ENCODE assay signal across 26 cellular contexts in the genomic region with DNA sequence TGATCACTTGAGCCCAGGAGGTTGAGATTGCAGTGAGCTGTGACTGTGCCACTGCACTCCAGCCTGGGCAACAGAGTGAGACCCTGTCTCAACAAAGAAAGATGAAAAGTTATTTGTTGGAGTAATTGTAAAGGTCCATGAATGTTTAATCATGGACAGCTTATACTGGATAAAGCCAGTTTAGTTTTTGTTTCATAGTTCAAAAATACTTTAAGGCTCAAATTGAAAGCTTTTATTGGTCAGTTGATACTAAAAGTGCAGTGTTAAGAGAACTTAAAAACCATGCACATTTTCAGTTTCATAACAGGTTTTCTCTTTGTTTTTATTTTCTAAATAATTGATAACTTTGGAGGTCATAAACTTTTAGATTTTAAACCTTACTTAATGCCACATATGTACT.
DNase-seq lines count a peak whose midpoint lies in the region; ATAC-seq, FAIRE-seq and TF ChIP-seq lines count a peak whose summit lies in the region.
"Had no signal": no experiment of that assay in that cellular context is flagged by ENCODE, and none has a peak within 500 bp of the region (broad histone marks: within the 10 kb centered on the region; RNA-seq: fewer than 3 reads in every experiment).

No MANE protein-coding gene starts in this region.

- H3K4me3 ChIP-seq in uterus (no peak overlapping the region), right lobe of liver (no peak overlapping the region)
- H3K4me3 ChIP-seq: dorsolateral prefrontal cortex, lung, smooth muscle cell, stomach, upper lobe of right lung had no signal

- TF ChIP-seq POLR2A in uterus (IDR thresholded peaks at IDR 0.05) (no peak), right lobe of liver (IDR thresholded peaks at IDR 0.05) (no peak)

- H3K4me1 ChIP-seq in uterus (no peaks in the 10 kb centered on the region), right lobe of liver (no peaks in the 10 kb centered on the region)
- H3K4me1 ChIP-seq: stomach, upper lobe of right lung had no signal

- no peaks in the 10 kb centered on the region for H3K27me3 ChIP-seq in uterus
- H3K27me3 ChIP-seq in right lobe of liver = no peaks in the 10 kb centered on the region
- H3K27me3 ChIP-seq: dorsolateral prefrontal cortex, stomach, upper lobe of right lung had no signal

- no peaks in the 10 kb centered on the region for H3K9me3 ChIP-seq in uterus
- H3K9me3 ChIP-seq in right lobe of liver = no peaks in the 10 kb centered on the region
- H3K9me3 ChIP-seq: stomach, upper lobe of right lung had no signal

- peak; percentile 51 for FAIRE-seq in GM19239 (lab: Jason Lieb, UNC)

- H3K27ac ChIP-seq in uterus (no peak overlapping the region), right lobe of liver (no peak overlapping the region)
- H3K27ac ChIP-seq: dorsolateral prefrontal cortex, epithelial cell of prostate, stomach, upper lobe of right lung had no signal

- ATAC-seq in HG02588 (IDR thresholded peaks at IDR 0.05; ENCODE audit: unreplicated experiment) = peak; percentile 51
- peak; percentile 48 for ATAC-seq in HG03520 (IDR thresholded peaks at IDR 0.05; ENCODE audit: unreplicated experiment)
- no peak for ATAC-seq in HG03196 (IDR thresholded peaks at IDR 0.05; ENCODE audit: unreplicated experiment)
- ATAC-seq in right lobe of liver = no peak
- ATAC-seq: activated CD8-positive, alpha-beta T cell treated with anti-CD3 and anti-CD28 coated beads for 36 hours; activated T-cell treated with anti-CD3 and anti-CD28 coated beads, Interleukin-2, amount 50 U/mL, for 4 hours; upper lobe of right lung had no signal

- H3K36me3 ChIP-seq in uterus (no peaks in the 10 kb centered on the region), right lobe of liver (peaks cover 0 to 18% (median 4%) of the 10 kb centered on the region in 4 donors)

- DNase-seq in GM19239 (ENCODE audit: insufficient read length, low spot score) (no peak), uterus (no peak), right lobe of liver (no peak)
- DNase-seq in activated T-cell treated with anti-CD3 and anti-CD28 coated beads, Interleukin-2, amount 50 U/mL, for 1 hour = no peak
- DNase-seq: activated CD4-positive, CD25-positive, alpha-beta regulatory T cell; activated CD8-positive, alpha-beta T cell treated with anti-CD3 and anti-CD28 coated beads for 36 hours; activated naive CD4-positive, alpha-beta T cell treated with Interleukin-2 at 50 U/mL for 16 hours; activated T-cell treated with anti-CD3 and anti-CD28 coated beads, Interleukin-2, amount 50 U/mL, for 4 hours; AML-193; caudate nucleus; DND-41; dorsolateral prefrontal cortex; hypothalamus; islet precursor cell; NCI-H1694 treated with DMSO at 0.1 percent for 48 hours; NCI-H748 treated with DMSO at 0.1 percent for 48 hours; stimulated activated CD4-positive, alpha-beta T cell treated with anti-CD3 and anti-CD28 coated beads, Interleukin-4, amount 100 ng/mL, for 4 hours; stomach; T-helper 9 cell; upper lobe of right lung had no signal

- intact Hi-C loops in uterus (cut with DNase I; ENCODE audit: low total_unique reads) (no loop called here), right lobe of liver (cut with DNase I) (no loop called here)

- TF ChIP-seq CTCF in uterus (IDR thresholded peaks at IDR 0.05) (no peak), right lobe of liver (IDR thresholded peaks at IDR 0.05) (no peak)

Comparison
In these comparisons a context has a peak if more than half of its experiments do, and no peak if none do; other contexts are left out.
1. ATAC-seq: peak in HG02588 (single experiment) and HG03520 (single experiment); none in HG03196 (single experiment) and right lobe of liver (0 of 4).